In the genomic region with DNA sequence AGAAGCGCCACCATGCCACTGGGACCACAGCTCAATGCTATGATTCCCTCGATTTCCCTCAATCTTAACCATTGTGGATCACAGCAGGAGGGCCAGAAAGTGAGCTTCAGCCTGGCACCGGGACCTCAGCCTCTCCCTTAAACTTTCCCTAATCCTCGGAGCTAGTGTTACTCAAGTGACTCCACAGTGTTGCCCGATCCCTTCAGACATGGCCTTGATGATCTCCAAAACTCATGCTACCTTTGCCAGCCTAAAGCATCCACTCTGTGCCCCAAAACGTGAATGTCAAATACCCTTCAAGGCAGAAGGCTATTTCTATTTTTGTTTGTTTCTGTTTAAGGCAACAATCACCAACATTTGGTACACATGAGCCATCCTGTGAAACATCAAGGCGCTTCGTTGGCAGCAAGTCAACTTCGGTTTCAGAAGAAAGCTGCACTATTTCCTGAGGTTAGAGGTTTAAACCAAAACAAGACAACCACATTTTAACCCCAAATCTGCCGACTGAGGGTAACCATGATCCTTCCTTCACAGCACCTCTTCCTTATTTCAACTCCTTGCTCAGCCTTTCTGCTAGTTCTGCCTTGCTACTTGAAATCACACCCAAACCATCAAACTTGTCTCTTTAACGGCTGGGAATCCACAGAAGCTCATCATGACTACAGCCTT, we compare ENCODE assay signal across 9 cellular contexts.
DNase-seq lines count a peak whose midpoint lies in the region; ATAC-seq and TF ChIP-seq lines count a peak whose summit lies in the region.
"Had no signal": no experiment of that assay in that cellular context is flagged by ENCODE, and none has a peak within 500 bp of the region (broad histone marks: within the 10 kb centered on the region; RNA-seq: fewer than 3 reads in every experiment).

No MANE protein-coding gene starts in this region.

- peak overlapping the region; percentile 43 for H3K27ac ChIP-seq in CD4-positive, alpha-beta T cell (ENCODE audit: low read depth, low read length)

- peak overlapping the region; percentile 79 for H3K27ac Mint-ChIP-seq in CD4-positive, alpha-beta T cell
- H3K27ac Mint-ChIP-seq in activated naive CD8-positive, alpha-beta T cell treated with anti-CD3 and anti-CD28 coated beads for 36 hours: peak overlapping the region; percentile 77
- H3K27ac Mint-ChIP-seq: brain had no signal

- H3K4me1 Mint-ChIP-seq in CD4-positive, alpha-beta T cell (ENCODE audit: low read depth): peaks cover 64% of the 10 kb centered on the region
- peaks cover 43% of the 10 kb centered on the region for H3K4me1 Mint-ChIP-seq in activated naive CD8-positive, alpha-beta T cell treated with anti-CD3 and anti-CD28 coated beads for 36 hours

- peak; percentile 52 to 83 (median 68) for DNase-seq in CD4-positive, alpha-beta T cell
- peak; percentile 39 to 77 for DNase-seq in NOMO-1 (lab: John Stamatoyannopoulos, UW; ENCODE audit: unreplicated experiment in 2 of 2)
- peak; percentile 48 for DNase-seq in activated naive CD8-positive, alpha-beta T cell treated with anti-CD3 and anti-CD28 coated beads for 36 hours
- peak; percentile 26 to 48 (median 45) for DNase-seq in stimulated activated CD4-positive, alpha-beta T cell treated with anti-CD3 and anti-CD28 coated beads, TNF-alpha, amount 100 ng/mL, for 1 hour (ENCODE audit: low read depth in 3 of 3, low spot score in 1 of 3)
- DNase-seq in superior temporal gyrus (ENCODE audit: extremely low spot score): no peak
- no peak for DNase-seq in NCI-H1092 treated with DMSO at 0.1 percent for 48 hours (lab: John Stamatoyannopoulos, UW)
- DNase-seq in GM10248 (ENCODE audit: extremely low spot score): no peak

- CTCF ChIA-PET in CD4-positive, alpha-beta T cell (lab: Charles Lee): interaction anchor here (0.9 to 1.2 kb wide), 5 partner anchors 14 to 49 kb away, joined by 3 to 4 read pairs (median 3); no protein-coding TSS in a partner anchor
- CTCF ChIA-PET in GM10248 (lab: Yijun Ruan, JAX): interaction anchor here (1.1 to 1.2 kb wide), 3 partner anchors 9 to 33 kb away, joined by 3 to 5 read pairs (median 3); no protein-coding TSS in a partner anchor

- H3K9me3 Mint-ChIP-seq in CD4-positive, alpha-beta T cell: no peaks in the 10 kb centered on the region
- H3K9me3 Mint-ChIP-seq in activated naive CD8-positive, alpha-beta T cell treated with anti-CD3 and anti-CD28 coated beads for 36 hours: peaks cover 6% of the 10 kb centered on the region
- H3K9me3 Mint-ChIP-seq: brain had no signal

- no peak for TF ChIP-seq CTCF in CD4-positive, alpha-beta T cell (IDR thresholded peaks at IDR 0.05)
- no peak for TF ChIP-seq CTCF in GM10248 (IDR thresholded peaks at IDR 0.05; ENCODE audit: control extremely low read depth, extremely low read depth, low read depth, missing control alignments)

- no peaks in the 10 kb centered on the region for H3K27me3 Mint-ChIP-seq in CD4-positive, alpha-beta T cell
- H3K27me3 Mint-ChIP-seq in activated naive CD8-positive, alpha-beta T cell treated with anti-CD3 and anti-CD28 coated beads for 36 hours: peaks cover 5% of the 10 kb centered on the region
- H3K27me3 Mint-ChIP-seq: brain had no signal

- H3K4me3 Mint-ChIP-seq in CD4-positive, alpha-beta T cell: peak overlapping the region; percentile 68
- peak overlapping the region; percentile 51 for H3K4me3 Mint-ChIP-seq in activated naive CD8-positive, alpha-beta T cell treated with anti-CD3 and anti-CD28 coated beads for 36 hours
- H3K4me3 Mint-ChIP-seq: brain had no signal

- POLR2A ChIA-PET in CD4-positive, alpha-beta T cell (lab: Charles Lee): interaction anchor here (0.8 to 6.5 kb wide), 23 partner anchors 9 to 522 kb away, joined by 3 to 100 read pairs (median 6); no protein-coding TSS in a partner anchor
- POLR2A ChIA-PET in GM10248 (lab: Yijun Ruan, JAX): no interaction called here

- intact Hi-C loops in CD4-positive, alpha-beta T cell (cut with DNase I, micrococcal nuclease): loop anchor here (1.0 to 2.0 kb wide), 5 partner anchors 15 to 526 kb away; a partner anchor contains a TSS

- no peaks in the 10 kb centered on the region for H3K9me3 ChIP-seq in CD4-positive, alpha-beta T cell (ENCODE audit: control insufficient read depth, low read length)

- no peaks in the 10 kb centered on the region for H3K27me3 ChIP-seq in CD4-positive, alpha-beta T cell (ENCODE audit: control insufficient read depth, insufficient read depth, low read length)

- H3K36me3 Mint-ChIP-seq in CD4-positive, alpha-beta T cell (ENCODE audit: low read depth): peaks cover 87% of the 10 kb centered on the region
- H3K36me3 Mint-ChIP-seq in activated naive CD8-positive, alpha-beta T cell treated with anti-CD3 and anti-CD28 coated beads for 36 hours: peaks cover 91% of the 10 kb centered on the region

- peak; percentile 91 for ATAC-seq in CD4-positive, alpha-beta T cell (ENCODE audit: poor library complexity)
- peak; percentile 57 for ATAC-seq in GM21737 (IDR thresholded peaks at IDR 0.05; ENCODE audit: unreplicated experiment)

Comparison
In these comparisons a context has a peak if more than half of its experiments do, and no peak if none do; other contexts are left out.
1. DNase-seq: peak in CD4-positive, alpha-beta T cell (10 of 10), NOMO-1 (2 of 2), activated naive CD8-positive, alpha-beta T cell treated with anti-CD3 and anti-CD28 coated beads for 36 hours (single experiment) and stimulated activated CD4-positive, alpha-beta T cell treated with anti-CD3 and anti-CD28 coated beads, TNF-alpha, amount 100 ng/mL, for 1 hour (3 of 3); none in superior temporal gyrus (single experiment), NCI-H1092 treated with DMSO at 0.1 percent for 48 hours (single experiment) and GM10248 (single experiment).